Comparison of ENCODE assay signal across 15 cellular contexts in the genomic region with DNA sequence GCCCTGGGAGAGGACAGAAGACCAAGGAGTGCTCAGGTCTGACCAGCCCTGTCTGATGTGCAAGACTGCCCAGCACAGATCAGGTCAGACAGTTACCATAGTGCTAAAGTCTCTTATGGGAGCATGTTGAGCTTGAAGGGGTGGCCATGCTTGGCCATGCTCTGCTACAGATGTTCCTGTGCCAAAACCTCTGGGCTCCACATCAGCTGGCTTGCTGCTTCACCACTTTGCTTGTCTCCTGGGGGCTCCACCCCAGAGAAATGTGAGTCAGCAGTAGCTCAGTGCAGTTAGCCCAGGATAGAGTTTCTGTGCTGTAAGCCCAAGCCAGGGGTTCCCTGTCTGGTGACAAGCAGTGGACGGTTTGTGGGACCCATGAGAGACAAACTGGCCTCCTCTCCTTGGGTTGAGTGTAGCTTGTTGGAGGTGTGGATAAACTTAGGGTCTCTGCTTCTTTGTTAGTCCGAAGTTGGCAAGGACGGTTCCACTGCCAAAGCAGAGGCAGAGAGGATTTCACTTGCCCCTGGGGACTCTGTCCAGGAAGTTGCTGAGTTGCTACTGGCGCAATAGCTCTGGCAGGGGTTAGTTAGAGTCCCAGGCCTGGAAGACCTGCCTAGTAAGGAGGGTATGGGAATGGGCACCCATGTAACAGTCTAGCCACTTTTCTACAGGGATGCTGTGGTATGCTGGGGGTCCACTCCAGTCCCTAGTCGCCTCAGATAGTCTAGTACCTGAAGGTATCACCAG. TPM values are rescaled to one million over a fixed set of nuclear protein-coding genes. Genes with fewer than 3 reads are reported as not detected.
DNase-seq lines count a peak whose midpoint lies in the region; ATAC-seq and TF ChIP-seq lines count a peak whose summit lies in the region.
"Had no signal": no experiment of that assay in that cellular context is flagged by ENCODE, and none has a peak within 500 bp of the region (broad histone marks: within the 10 kb centered on the region; RNA-seq: fewer than 3 reads in every experiment).

No MANE protein-coding gene starts in this region.

- H3K27me3 ChIP-seq in BLaER1 treated with 17β-estradiol and CSF1 and Interleukin-3, amounts not matched to agents 10 nM and 100 nM = no peaks in the 10 kb centered on the region
- no peaks in the 10 kb centered on the region for H3K27me3 ChIP-seq in MG63
- no peaks in the 10 kb centered on the region for H3K27me3 ChIP-seq in testis

- H3K27ac Mint-ChIP-seq in stimulated activated effector memory CD8-positive, alpha-beta T cell treated with anti-CD3 and anti-CD28 coated beads, Interleukin-12 subunit alpha, Interleukin-12 subunit beta, amount 100 ng/mL, for 72 hours = no peak overlapping the region
- H3K27ac Mint-ChIP-seq: CD4-positive, alpha-beta memory T cell; H9 had no signal

- no peaks in the 10 kb centered on the region for H3K4me1 Mint-ChIP-seq in stimulated activated effector memory CD8-positive, alpha-beta T cell treated with anti-CD3 and anti-CD28 coated beads, Interleukin-12 subunit alpha, Interleukin-12 subunit beta, amount 100 ng/mL, for 72 hours
- H3K4me1 Mint-ChIP-seq: CD4-positive, alpha-beta memory T cell; H9 had no signal

- peak overlapping the region in 1 of 10 experiments; percentile 27; a peak in 2 of 20 replicates for H3K4me3 ChIP-seq in BLaER1 treated with 17β-estradiol and CSF1 and Interleukin-3, amounts not matched to agents 10 nM and 100 nM
- H3K4me3 ChIP-seq in MG63 (no peak overlapping the region), testis (no peak overlapping the region)

- H3K4me2 ChIP-seq in BLaER1 treated with 17β-estradiol and CSF1 and Interleukin-3, amounts not matched to agents 10 nM and 100 nM = peak overlapping the region; percentile 5 to 79 (median 62); a peak in 21 of 22 replicates

- H3K9me3 Mint-ChIP-seq in stimulated activated effector memory CD8-positive, alpha-beta T cell treated with anti-CD3 and anti-CD28 coated beads, Interleukin-12 subunit alpha, Interleukin-12 subunit beta, amount 100 ng/mL, for 72 hours = no peaks in the 10 kb centered on the region

- peaks cover 0 to 9% (median 0%) of the 10 kb centered on the region in 11 experiments; a peak in 3 of 22 replicates for H3K9me3 ChIP-seq in BLaER1 treated with 17β-estradiol and CSF1 and Interleukin-3, amounts not matched to agents 10 nM and 100 nM (replicated peaks in 1 of 11)
- H3K9me3 ChIP-seq in MG63 (no peaks in the 10 kb centered on the region), testis (no peaks in the 10 kb centered on the region)

- TF ChIP-seq POLR2A in testis (IDR thresholded peaks at IDR 0.05) = no peak

- no peaks in the 10 kb centered on the region for H4K20me1 ChIP-seq in BLaER1 treated with 17β-estradiol and CSF1 and Interleukin-3, amounts not matched to agents 10 nM and 100 nM

- H3K9ac ChIP-seq in BLaER1 treated with 17β-estradiol and CSF1 and Interleukin-3, amounts not matched to agents 10 nM and 100 nM = peak overlapping the region in 7 of 11 experiments; percentile 9 to 50 (median 39); a peak in 10 of 22 replicates

- H3K36me3 Mint-ChIP-seq in stimulated activated effector memory CD8-positive, alpha-beta T cell treated with anti-CD3 and anti-CD28 coated beads, Interleukin-12 subunit alpha, Interleukin-12 subunit beta, amount 100 ng/mL, for 72 hours = no peaks in the 10 kb centered on the region
- H3K36me3 Mint-ChIP-seq: CD4-positive, alpha-beta memory T cell had no signal

- no peak overlapping the region for H3K4me3 Mint-ChIP-seq in stimulated activated effector memory CD8-positive, alpha-beta T cell treated with anti-CD3 and anti-CD28 coated beads, Interleukin-12 subunit alpha, Interleukin-12 subunit beta, amount 100 ng/mL, for 72 hours
- H3K4me3 Mint-ChIP-seq: CD4-positive, alpha-beta memory T cell; H9 had no signal

- peaks cover 8 to 21% (median 16%) of the 10 kb centered on the region in 10 experiments for H3K4me1 ChIP-seq in BLaER1 treated with 17β-estradiol and CSF1 and Interleukin-3, amounts not matched to agents 10 nM and 100 nM
- no peaks in the 10 kb centered on the region for H3K4me1 ChIP-seq in testis

- WGBS in testis, 2 donors = 70 to 80% methylated on average over 4 of the region's 5 CpGs

- TF ChIP-seq CTCF in testis (IDR thresholded peaks at IDR 0.05) = no peak

- intact Hi-C loops in posterior vena cava (cut with DNase I) = no loop called here
- intact Hi-C loops in testis (cut with DNase I; ENCODE audit: low total_unique reads) = no loop called here

- peak overlapping the region in 9 of 11 experiments; percentile 6 to 75 (median 71); a peak in 16 of 22 replicates for H3K27ac ChIP-seq in BLaER1 treated with 17β-estradiol and CSF1 and Interleukin-3, amounts not matched to agents 10 nM and 100 nM
- H3K27ac ChIP-seq in testis = no peak overlapping the region
- H3K27ac ChIP-seq: C4-2B had no signal

- H3K36me3 ChIP-seq in BLaER1 treated with 17β-estradiol and CSF1 and Interleukin-3, amounts not matched to agents 10 nM and 100 nM = no peaks in the 10 kb centered on the region
- H3K36me3 ChIP-seq in MG63 = no peaks in the 10 kb centered on the region
- no peaks in the 10 kb centered on the region for H3K36me3 ChIP-seq in testis (ENCODE audit: low read depth, missing control alignments)

- no peak for ATAC-seq in GM18909 (IDR thresholded peaks at IDR 0.05; ENCODE audit: poor library complexity, unreplicated experiment)
- no peak for ATAC-seq in stimulated activated effector memory CD8-positive, alpha-beta T cell treated with anti-CD3 and anti-CD28 coated beads, Interleukin-12 subunit alpha, Interleukin-12 subunit beta, amount 100 ng/mL, for 72 hours

- DNase-seq in MG63 (peak; percentile 21), fibroblast of gingiva (ENCODE audit: low read depth) (peak; percentile 12), posterior vena cava (ENCODE audit: low spot score) (peak; percentile 64), testis (no peak), glomerular visceral epithelial cell (ENCODE audit: extremely low spot score) (no peak)
- DNase-seq in stimulated activated effector memory CD8-positive, alpha-beta T cell treated with anti-CD3 and anti-CD28 coated beads, Interleukin-12 subunit alpha, Interleukin-12 subunit beta, amount 100 ng/mL, for 72 hours (ENCODE audit: low spot score in 2 of 2) = no peak
- DNase-seq: AML-193; CD4-positive, alpha-beta memory T cell; DMS79 treated with DMSO at 0.1 percent for 48 hours; EL; GOT3; H9 had no signal

RNA-seq across cellular contexts. Expression of gene TMSB15C, which starts 8.7 kb away (rescaled TPM):
- 0.10 TPM in 1 of 2 replicates, not detected in the other for total RNA-seq in MG63 (2014; rRNA removed; shearing (Covaris generic); ENCODE audit: low replicate concordance)
- total RNA-seq in posterior vena cava (1 to 10 TPM; 4.0 to 4.3 TPM), testis (1 to 10 TPM; 2.7 to 3.4 TPM)
- 1.5 TPM for polyA plus RNA-seq in testis (ENCODE audit: insufficient read depth, low read depth, low replicate concordance)

RNA-seq across cellular contexts. Expression of gene ZCCHC18, which starts 27.6 kb away (rescaled TPM):
- not detected in 2 replicates for total RNA-seq in MG63 (2014; rRNA removed; shearing (Covaris generic); ENCODE audit: low replicate concordance)
- total RNA-seq in posterior vena cava (1 to 10 TPM; 2.0 to 2.5 TPM), testis (10 to 100 TPM in 1 of 2 donors, 1 to 10 TPM in 1; 6.2 to 17.2 TPM)
- 2.5 TPM for polyA plus RNA-seq in testis (ENCODE audit: insufficient read depth, low read depth, low replicate concordance)

RNA-seq across cellular contexts. Expression of gene H2BW2, which starts 45.0 kb away (rescaled TPM):
- not detected in 2 replicates for total RNA-seq in MG63 (2014; rRNA removed; shearing (Covaris generic); ENCODE audit: low replicate concordance)
- total RNA-seq in posterior vena cava (not detected), testis (1 to 10 TPM; 1.7 to 6.5 TPM)
- polyA plus RNA-seq in testis (ENCODE audit: insufficient read depth, low read depth, low replicate concordance) = 5.5 TPM
- total RNA-seq: CD4-positive, alpha-beta memory T cell; H9 had no signal
- polyA plus RNA-seq: CD4-positive, alpha-beta memory T cell had no signal

Comparison
In these comparisons a context has a peak if more than half of its experiments do, and no peak if none do; other contexts are left out.
1. H3K27ac ChIP-seq: peak in BLaER1 treated with 17β-estradiol and CSF1 and Interleukin-3, amounts not matched to agents 10 nM and 100 nM (9 of 11); none in testis (0 of 2).
2. DNase-seq: peak in MG63 (single experiment), fibroblast of gingiva (single experiment) and posterior vena cava (single experiment); none in testis (single experiment), glomerular visceral epithelial cell (single experiment) and stimulated activated effector memory CD8-positive, alpha-beta T cell treated with anti-CD3 and anti-CD28 coated beads, Interleukin-12 subunit alpha, Interleukin-12 subunit beta, amount 100 ng/mL, for 72 hours (0 of 2).